27 cellular contexts compared by ENCODE assay signal in the genomic region with DNA sequence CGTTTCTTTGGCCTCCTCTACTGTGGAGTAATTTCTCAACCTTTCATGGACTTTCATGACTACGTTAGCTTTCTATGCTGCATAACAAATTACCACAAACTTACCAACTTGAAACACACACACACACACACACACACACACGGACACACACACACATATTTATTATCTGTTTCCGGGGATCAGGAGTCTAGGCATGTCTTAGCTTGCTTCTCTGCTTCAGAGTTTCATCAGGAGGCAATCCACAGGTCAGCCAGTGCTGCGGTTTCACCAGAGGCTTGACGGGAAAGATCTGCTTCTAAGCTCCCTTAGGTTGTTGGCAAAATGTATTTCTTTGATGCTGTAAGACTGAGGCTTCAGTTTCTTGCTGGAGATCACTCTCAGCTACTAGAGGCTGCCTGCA.
"Had no signal": no experiment of that assay in that cellular context is flagged by ENCODE, and none has a peak within 500 bp of the region (broad histone marks: within the 10 kb centered on the region; RNA-seq: fewer than 3 reads in every experiment).

No MANE protein-coding gene starts in this region.

- FAIRE-seq: kidney had no signal

- DNase-seq: cortex of kidney; dorsolateral prefrontal cortex; effector CD8-positive, alpha-beta T cell; esophagus squamous epithelium; foreskin fibroblast; immature natural killer cell; kidney; left cardiac atrium; left ventricle myocardium inferior; lower lobe of right lung; mesenchymal stem cell; midbrain; occipital lobe; psoas muscle; retina; right lobe of liver; spleen; stimulated activated CD4-positive, alpha-beta T cell treated with anti-CD3 and anti-CD28 coated beads, Interleukin-15, amount 100 ng/mL, for 24 hours; stimulated activated CD4-positive, alpha-beta T cell treated with anti-CD3 and anti-CD28 coated beads, Interleukin-1b, Interleukin-23, amount 100 ng/mL, for 48 hours; stimulated activated CD4-positive, alpha-beta T cell treated with anti-CD3 and anti-CD28 coated beads, Interleukin-4, amount 100 ng/mL, for 4 hours; stimulated activated naive B cell treated with anti-CD40 and anti-IgM and Interleukin-4, amounts not matched to agents 10 μg/mL and 1 μg/mL and 100 μg/mL, for 72 hours; stimulated activated naive CD8-positive, alpha-beta T cell treated with anti-CD3 and anti-CD28 coated beads, Interleukin-15, amount 100 ng/mL, for 72 hours; testis; upper lobe of right lung had no signal

- H2AFZ ChIP-seq: neural progenitor cell had no signal

- H3K4me1 ChIP-seq: left ventricle myocardium inferior, lower lobe of right lung, psoas muscle, testis, tibial nerve, upper lobe of right lung had no signal

- H3K27me3 ChIP-seq: esophagus squamous epithelium, neural progenitor cell, right lobe of liver, spleen, testis, tibial nerve, upper lobe of right lung had no signal

- ATAC-seq: left cardiac atrium; lower lobe of right lung; natural killer cell treated with Interleukin-12 subunit alpha and Interleukin-12 subunit beta and Interleukin-15 and Interleukin-18, amount 100 ng/mL, for 72 hours; psoas muscle; right lobe of liver; stimulated activated naive B cell treated with anti-CD40 and anti-IgM and Interleukin-4, amounts not matched to agents 10 μg/mL and 1 μg/mL and 100 μg/mL, for 72 hours; stimulated activated naive CD8-positive, alpha-beta T cell treated with anti-CD3 and anti-CD28 coated beads, Interleukin-15, amount 100 ng/mL, for 72 hours; upper lobe of right lung had no signal

- H3K9ac ChIP-seq: neural progenitor cell had no signal

- H3K36me3 ChIP-seq: esophagus squamous epithelium, left ventricle myocardium inferior, lower lobe of right lung, neural progenitor cell, right lobe of liver, spleen, tibial nerve, upper lobe of right lung had no signal

- H3K4me2 ChIP-seq: neural progenitor cell had no signal

- H3K9me3 ChIP-seq: esophagus squamous epithelium, left ventricle myocardium inferior, lower lobe of right lung, psoas muscle, right lobe of liver, spleen, testis, tibial nerve, upper lobe of right lung had no signal

- H3K4me3 ChIP-seq: dorsolateral prefrontal cortex, esophagus squamous epithelium, left ventricle myocardium inferior, lower lobe of right lung, neural progenitor cell, psoas muscle, right lobe of liver, spleen, testis, tibial nerve, upper lobe of right lung had no signal

- H3K27ac ChIP-seq: dorsolateral prefrontal cortex, esophagus squamous epithelium, left ventricle myocardium inferior, lower lobe of right lung, neural progenitor cell, psoas muscle, right lobe of liver, spleen, testis, tibial nerve, upper lobe of right lung had no signal
